In the genomic region with DNA sequence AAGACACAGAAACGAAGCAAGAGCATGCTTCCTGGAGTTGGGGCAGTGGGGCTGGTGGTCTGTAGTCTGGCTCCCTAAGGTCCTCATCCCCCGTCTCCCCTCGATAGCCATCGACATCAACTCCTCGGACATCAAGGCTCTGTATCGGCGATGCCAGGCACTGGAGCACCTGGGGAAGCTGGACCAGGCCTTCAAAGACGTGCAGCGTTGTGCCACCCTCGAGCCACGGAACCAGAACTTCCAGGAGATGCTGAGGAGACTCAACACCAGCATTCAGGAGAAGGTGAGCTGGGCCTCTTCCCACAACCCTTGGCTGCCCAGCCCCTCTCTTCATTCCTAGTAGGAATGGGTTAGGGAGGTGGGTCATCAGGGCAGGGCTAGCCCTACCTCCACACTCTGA, we compare ENCODE assay signal across 23 cellular contexts. TPM values are rescaled to one million over a fixed set of nuclear protein-coding genes. Genes with fewer than 3 reads are reported as not detected.
"Had no signal": no experiment of that assay in that cellular context is flagged by ENCODE, and none has a peak within 500 bp of the region (broad histone marks: within the 10 kb centered on the region; RNA-seq: fewer than 3 reads in every experiment).

No MANE protein-coding gene starts in this region.

- H3K9me3 ChIP-seq: SJSA1 had no signal

- H3K4me3 ChIP-seq: SJSA1, SK-N-MC had no signal

- DNase-seq: KBM-7, NCI-H1092, NCI-H1105 treated with DMSO at 0.1 percent for 48 hours, NCI-H1417 treated with DMSO at 0.1 percent for 48 hours, NCI-H146, NCI-H1694 treated with DMSO at 0.1 percent for 48 hours, NCI-H1930, NCI-H2081 treated with DMSO at 0.1 percent for 48 hours, NCI-H2171, NCI-H226, NCI-H446, NCI-H510A, NCI-H524 treated with DMSO at 0.1 percent for 48 hours, NCI-H69, NCI-H774, Right ventricle myocardium superior, RPMI8226, SIG-M5 had no signal

- H3K27ac ChIP-seq: SJSA1, SK-N-MC had no signal

- H3K36me3 ChIP-seq: SJSA1 had no signal

- H3K4me1 ChIP-seq: SJSA1 had no signal

RNA-seq across cellular contexts. Expression of a gene that starts 2.3 kb away (rescaled TPM):
- total RNA-seq: HT-29, MCF 10A, SJSA1 had no signal

RNA-seq across cellular contexts. Expression of a gene that starts 28.5 kb away (rescaled TPM):
- total RNA-seq: HT-29, LHCN-M2, MCF 10A, Right ventricle myocardium superior, SJSA1 had no signal

RNA-seq across cellular contexts. Expression of a gene that starts 44.3 kb away (rescaled TPM):
- total RNA-seq: HT-29, LHCN-M2, MCF 10A, Right ventricle myocardium superior, SJSA1 had no signal
